1 cellular context compared by ENCODE assay signal in the genomic region with DNA sequence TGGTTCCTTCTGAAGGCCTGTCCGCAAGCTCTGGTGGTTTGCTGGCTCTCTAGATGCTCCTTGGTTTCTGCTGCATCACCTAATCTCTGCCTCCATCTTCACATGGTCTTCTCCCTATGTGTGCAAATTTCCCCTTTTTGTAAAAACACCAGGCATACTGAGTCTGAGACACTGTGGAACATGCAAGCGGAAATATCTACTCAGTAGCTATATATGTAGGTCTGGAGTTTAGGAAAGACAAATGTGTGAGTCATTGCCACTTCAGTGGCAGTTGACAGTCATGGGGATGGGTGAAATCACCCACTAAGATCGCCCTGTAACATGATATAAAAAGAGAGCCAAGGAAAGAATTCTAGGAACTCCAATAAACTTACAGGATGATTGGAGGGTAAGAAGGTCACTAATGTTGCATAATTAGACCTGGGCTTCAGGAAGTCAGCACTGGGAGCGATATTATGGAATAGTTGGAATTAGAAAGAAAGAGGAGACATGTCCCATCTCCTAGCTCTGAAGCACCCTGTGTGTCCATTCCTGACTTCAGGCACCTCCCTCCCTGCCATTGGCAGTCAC.
TF ChIP-seq lines count a peak whose summit lies in the region.

No MANE protein-coding gene starts in this region.

TF ChIP-seq in K562, 482 proteins besides CTCF, POLR2A, EP300 and RAD21 (continued from another document):
- TF ChIP-seq ETV5 (CRISPR knock-in tag; IDR thresholded peaks at IDR 0.05; ENCODE audit: low read depth): peak; percentile 50; the same call in 1 of the 2 replicates
- TF ChIP-seq, protein P1, sequence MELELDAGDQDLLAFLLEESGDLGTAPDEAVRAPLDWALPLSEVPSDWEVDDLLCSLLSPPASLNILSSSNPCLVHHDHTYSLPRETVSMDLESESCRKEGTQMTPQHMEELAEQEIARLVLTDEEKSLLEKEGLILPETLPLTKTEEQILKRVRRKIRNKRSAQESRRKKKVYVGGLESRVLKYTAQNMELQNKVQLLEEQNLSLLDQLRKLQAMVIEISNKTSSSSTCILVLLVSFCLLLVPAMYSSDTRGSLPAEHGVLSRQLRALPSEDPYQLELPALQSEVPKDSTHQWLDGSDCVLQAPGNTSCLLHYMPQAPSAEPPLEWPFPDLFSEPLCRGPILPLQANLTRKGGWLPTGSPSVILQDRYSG (tag; conservative IDR thresholded peaks at IDR 0.05; ENCODE audit: low read depth): 0 out of 2 replicates have a peak, but pooled peaks have one; percentile 29
- peak; percentile 69; the same call in 1 of the 2 replicates for TF ChIP-seq NFE2 (IDR thresholded peaks at IDR 0.05; ENCODE audit: low read depth)
- peak; percentile 60; the same call in 1 of the 2 replicates for TF ChIP-seq MTA3 (IDR thresholded peaks at IDR 0.05; ENCODE audit: borderline replicate concordance)
- TF ChIP-seq PCBP2 (IDR thresholded peaks at IDR 0.05; ENCODE audit: low read depth, low read length, poor library complexity, severe bottlenecking): no peak
- no peak for TF ChIP-seq MBD2 (IDR thresholded peaks at IDR 0.05; ENCODE audit: borderline replicate concordance, low read depth)
- peak; percentile 45; the same call in 1 of the 2 replicates for TF ChIP-seq NFATC3 (IDR thresholded peaks at IDR 0.05)
- TF ChIP-seq SMARCE1 (IDR thresholded peaks at IDR 0.05): peak; percentile 67; the same call in 1 of the 2 replicates
- TF ChIP-seq, protein P2, sequence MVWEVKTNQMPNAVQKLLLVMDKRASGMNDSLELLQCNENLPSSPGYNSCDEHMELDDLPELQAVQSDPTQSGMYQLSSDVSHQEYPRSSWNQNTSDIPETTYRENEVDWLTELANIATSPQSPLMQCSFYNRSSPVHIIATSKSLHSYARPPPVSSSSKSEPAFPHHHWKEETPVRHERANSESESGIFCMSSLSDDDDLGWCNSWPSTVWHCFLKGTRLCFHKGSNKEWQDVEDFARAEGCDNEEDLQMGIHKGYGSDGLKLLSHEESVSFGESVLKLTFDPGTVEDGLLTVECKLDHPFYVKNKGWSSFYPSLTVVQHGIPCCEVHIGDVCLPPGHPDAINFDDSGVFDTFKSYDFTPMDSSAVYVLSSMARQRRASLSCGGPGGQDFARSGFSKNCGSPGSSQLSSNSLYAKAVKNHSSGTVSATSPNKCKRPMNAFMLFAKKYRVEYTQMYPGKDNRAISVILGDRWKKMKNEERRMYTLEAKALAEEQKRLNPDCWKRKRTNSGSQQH (CRISPR knock-in tag; IDR thresholded peaks at IDR 0.05): no peak
- no peak for TF ChIP-seq RFX7 (CRISPR knock-in tag; IDR thresholded peaks at IDR 0.05)
- no peak for TF ChIP-seq BHLHE40 (IDR thresholded peaks at IDR 0.05; ENCODE audit: low read length)
- no peak for TF ChIP-seq ZNF184 (CRISPR knock-in tag; IDR thresholded peaks at IDR 0.05)
- TF ChIP-seq GATA2 (CRISPR knock-in tag; IDR thresholded peaks at IDR 0.05): peak; percentile 74
- TF ChIP-seq, protein P3, sequence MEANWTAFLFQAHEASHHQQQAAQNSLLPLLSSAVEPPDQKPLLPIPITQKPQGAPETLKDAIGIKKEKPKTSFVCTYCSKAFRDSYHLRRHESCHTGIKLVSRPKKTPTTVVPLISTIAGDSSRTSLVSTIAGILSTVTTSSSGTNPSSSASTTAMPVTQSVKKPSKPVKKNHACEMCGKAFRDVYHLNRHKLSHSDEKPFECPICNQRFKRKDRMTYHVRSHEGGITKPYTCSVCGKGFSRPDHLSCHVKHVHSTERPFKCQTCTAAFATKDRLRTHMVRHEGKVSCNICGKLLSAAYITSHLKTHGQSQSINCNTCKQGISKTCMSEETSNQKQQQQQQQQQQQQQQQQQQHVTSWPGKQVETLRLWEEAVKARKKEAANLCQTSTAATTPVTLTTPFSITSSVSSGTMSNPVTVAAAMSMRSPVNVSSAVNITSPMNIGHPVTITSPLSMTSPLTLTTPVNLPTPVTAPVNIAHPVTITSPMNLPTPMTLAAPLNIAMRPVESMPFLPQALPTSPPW (CRISPR knock-in tag; IDR thresholded peaks at IDR 0.05): peak; percentile 35; the same call in 1 of the 2 replicates
- TF ChIP-seq, protein P4, sequence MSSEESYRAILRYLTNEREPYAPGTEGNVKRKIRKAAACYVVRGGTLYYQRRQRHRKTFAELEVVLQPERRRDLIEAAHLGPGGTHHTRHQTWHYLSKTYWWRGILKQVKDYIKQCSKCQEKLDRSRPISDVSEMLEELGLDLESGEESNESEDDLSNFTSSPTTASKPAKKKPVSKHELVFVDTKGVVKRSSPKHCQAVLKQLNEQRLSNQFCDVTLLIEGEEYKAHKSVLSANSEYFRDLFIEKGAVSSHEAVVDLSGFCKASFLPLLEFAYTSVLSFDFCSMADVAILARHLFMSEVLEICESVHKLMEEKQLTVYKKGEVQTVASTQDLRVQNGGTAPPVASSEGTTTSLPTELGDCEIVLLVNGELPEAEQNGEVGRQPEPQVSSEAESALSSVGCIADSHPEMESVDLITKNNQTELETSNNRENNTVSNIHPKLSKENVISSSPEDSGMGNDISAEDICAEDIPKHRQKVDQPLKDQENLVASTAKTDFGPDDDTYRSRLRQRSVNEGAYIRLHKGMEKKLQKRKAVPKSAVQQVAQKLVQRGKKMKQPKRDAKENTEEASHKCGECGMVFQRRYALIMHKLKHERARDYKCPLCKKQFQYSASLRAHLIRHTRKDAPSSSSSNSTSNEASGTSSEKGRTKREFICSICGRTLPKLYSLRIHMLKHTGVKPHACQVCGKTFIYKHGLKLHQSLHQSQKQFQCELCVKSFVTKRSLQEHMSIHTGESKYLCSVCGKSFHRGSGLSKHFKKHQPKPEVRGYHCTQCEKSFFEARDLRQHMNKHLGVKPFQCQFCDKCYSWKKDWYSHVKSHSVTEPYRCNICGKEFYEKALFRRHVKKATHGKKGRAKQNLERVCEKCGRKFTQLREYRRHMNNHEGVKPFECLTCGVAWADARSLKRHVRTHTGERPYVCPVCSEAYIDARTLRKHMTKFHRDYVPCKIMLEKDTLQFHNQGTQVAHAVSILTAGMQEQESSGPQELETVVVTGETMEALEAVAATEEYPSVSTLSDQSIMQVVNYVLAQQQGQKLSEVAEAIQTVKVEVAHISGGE (CRISPR knock-in tag; IDR thresholded peaks at IDR 0.05): 0 out of 6 replicates have a peak, but pooled peaks of 1 of the 3 experiments have one; percentile 40
- TF ChIP-seq C11orf30 (IDR thresholded peaks at IDR 0.05; ENCODE audit: low read depth): peak; percentile 64; the same call in 1 of the 2 replicates
- TF ChIP-seq TEAD4 (IDR thresholded peaks at IDR 0.05; ENCODE audit: low read length): peak; percentile 24; the same call in 1 of the 2 replicates
- no peak for TF ChIP-seq TEAD4 (CRISPR knock-in tag; IDR thresholded peaks at IDR 0.05; ENCODE audit: borderline replicate concordance)
- peak; percentile 77; the same call in 1 of the 2 replicates for TF ChIP-seq SMARCA4 (IDR thresholded peaks at IDR 0.05)
- no peak; the same call in 1 of the 2 replicates for TF ChIP-seq ZKSCAN1 (IDR thresholded peaks at IDR 0.05; ENCODE audit: low read depth, low read length)
- TF ChIP-seq, protein P5, sequence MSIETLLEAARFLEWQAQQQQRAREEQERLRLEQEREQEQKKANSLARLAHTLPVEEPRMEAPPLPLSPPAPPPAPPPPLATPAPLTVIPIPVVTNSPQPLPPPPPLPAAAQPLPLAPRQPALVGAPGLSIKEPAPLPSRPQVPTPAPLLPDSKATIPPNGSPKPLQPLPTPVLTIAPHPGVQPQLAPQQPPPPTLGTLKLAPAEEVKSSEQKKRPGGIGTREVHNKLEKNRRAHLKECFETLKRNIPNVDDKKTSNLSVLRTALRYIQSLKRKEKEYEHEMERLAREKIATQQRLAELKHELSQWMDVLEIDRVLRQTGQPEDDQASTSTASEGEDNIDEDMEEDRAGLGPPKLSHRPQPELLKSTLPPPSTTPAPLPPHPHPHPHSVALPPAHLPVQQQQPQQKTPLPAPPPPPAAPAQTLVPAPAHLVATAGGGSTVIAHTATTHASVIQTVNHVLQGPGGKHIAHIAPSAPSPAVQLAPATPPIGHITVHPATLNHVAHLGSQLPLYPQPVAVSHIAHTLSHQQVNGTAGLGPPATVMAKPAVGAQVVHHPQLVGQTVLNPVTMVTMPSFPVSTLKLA (conservative IDR thresholded peaks at IDR 0.05): 0 out of 4 replicates have a peak, but pooled peaks of 1 of the 2 experiments have one; percentile 9
- TF ChIP-seq, protein P6, sequence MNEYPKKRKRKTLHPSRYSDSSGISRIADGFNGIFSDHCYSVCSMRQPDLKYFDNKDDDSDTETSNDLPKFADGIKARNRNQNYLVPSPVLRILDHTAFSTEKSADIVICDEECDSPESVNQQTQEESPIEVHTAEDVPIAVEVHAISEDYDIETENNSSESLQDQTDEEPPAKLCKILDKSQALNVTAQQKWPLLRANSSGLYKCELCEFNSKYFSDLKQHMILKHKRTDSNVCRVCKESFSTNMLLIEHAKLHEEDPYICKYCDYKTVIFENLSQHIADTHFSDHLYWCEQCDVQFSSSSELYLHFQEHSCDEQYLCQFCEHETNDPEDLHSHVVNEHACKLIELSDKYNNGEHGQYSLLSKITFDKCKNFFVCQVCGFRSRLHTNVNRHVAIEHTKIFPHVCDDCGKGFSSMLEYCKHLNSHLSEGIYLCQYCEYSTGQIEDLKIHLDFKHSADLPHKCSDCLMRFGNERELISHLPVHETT (CRISPR knock-in tag; conservative IDR thresholded peaks at IDR 0.05 in 1 of 2, IDR thresholded peaks at IDR 0.05 in 1 of 2): peak in 1 of 2 experiments; percentile 74; a peak in 2 of 4 replicates
- no peak for TF ChIP-seq ZNF3 (CRISPR knock-in tag; IDR thresholded peaks at IDR 0.05)
- TF ChIP-seq NR2C2 (CRISPR knock-in tag; IDR thresholded peaks at IDR 0.05): no peak
- peak; percentile 38; the same call in 1 of the 2 replicates for TF ChIP-seq NR2C2 (tag; IDR thresholded peaks at IDR 0.05)
- TF ChIP-seq, protein P7, sequence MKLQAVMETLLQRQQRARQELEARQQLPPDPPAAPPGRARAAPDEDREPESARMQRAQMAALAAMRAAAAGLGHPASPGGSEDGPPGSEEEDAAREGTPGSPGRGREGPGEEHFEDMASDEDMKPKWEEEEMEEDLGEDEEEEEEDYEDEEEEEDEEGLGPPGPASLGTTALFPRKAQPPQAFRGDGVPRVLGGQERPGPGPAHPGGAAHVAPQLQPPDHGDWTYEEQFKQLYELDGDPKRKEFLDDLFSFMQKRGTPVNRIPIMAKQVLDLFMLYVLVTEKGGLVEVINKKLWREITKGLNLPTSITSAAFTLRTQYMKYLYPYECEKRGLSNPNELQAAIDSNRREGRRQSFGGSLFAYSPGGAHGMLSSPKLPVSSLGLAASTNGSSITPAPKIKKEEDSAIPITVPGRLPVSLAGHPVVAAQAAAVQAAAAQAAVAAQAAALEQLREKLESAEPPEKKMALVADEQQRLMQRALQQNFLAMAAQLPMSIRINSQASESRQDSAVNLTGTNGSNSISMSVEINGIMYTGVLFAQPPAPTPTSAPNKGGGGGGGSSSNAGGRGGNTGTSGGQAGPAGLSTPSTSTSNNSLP (IDR thresholded peaks at IDR 0.05; ENCODE audit: borderline replicate concordance, low read depth, low read length): 0 out of 2 replicates have a peak, but pooled peaks have one; percentile 38
- peak; percentile 66; the same call in 1 of the 2 replicates for TF ChIP-seq ATF7 (IDR thresholded peaks at IDR 0.05)
- TF ChIP-seq TBL1XR1 (IDR thresholded peaks at IDR 0.05; ENCODE audit: low read length in 2 of 2): 0 out of 4 replicates have a peak, but pooled peaks of 1 of the 2 experiments have one; percentile 26
- peak; percentile 67 for TF ChIP-seq MAFG (tag; conservative IDR thresholded peaks at IDR 0.05)
- peak; percentile 38; the same call in 1 of the 2 replicates for TF ChIP-seq L3MBTL2 (IDR thresholded peaks at IDR 0.05)
- peak; percentile 75; the same call in 1 of the 2 replicates for TF ChIP-seq LCOR (CRISPR knock-in tag; IDR thresholded peaks at IDR 0.05)
- TF ChIP-seq, protein P8, sequence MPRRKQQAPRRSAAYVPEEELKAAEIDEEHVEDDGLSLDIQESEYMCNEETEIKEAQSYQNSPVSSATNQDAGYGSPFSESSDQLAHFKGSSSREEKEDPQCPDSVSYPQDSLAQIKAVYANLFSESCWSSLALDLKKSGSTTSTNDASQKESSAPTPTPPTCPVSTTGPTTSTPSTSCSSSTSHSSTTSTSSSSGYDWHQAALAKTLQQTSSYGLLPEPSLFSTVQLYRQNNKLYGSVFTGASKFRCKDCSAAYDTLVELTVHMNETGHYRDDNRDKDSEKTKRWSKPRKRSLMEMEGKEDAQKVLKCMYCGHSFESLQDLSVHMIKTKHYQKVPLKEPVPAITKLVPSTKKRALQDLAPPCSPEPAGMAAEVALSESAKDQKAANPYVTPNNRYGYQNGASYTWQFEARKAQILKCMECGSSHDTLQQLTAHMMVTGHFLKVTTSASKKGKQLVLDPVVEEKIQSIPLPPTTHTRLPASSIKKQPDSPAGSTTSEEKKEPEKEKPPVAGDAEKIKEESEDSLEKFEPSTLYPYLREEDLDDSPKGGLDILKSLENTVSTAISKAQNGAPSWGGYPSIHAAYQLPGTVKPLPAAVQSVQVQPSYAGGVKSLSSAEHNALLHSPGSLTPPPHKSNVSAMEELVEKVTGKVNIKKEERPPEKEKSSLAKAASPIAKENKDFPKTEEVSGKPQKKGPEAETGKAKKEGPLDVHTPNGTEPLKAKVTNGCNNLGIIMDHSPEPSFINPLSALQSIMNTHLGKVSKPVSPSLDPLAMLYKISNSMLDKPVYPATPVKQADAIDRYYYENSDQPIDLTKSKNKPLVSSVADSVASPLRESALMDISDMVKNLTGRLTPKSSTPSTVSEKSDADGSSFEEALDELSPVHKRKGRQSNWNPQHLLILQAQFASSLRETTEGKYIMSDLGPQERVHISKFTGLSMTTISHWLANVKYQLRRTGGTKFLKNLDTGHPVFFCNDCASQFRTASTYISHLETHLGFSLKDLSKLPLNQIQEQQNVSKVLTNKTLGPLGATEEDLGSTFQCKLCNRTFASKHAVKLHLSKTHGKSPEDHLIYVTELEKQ (CRISPR knock-in tag; IDR thresholded peaks at IDR 0.05): no peak
- TF ChIP-seq ZNF175 (CRISPR knock-in tag; IDR thresholded peaks at IDR 0.05; ENCODE audit: low read depth): 0 out of 2 replicates have a peak, but pooled peaks have one; percentile 42
- TF ChIP-seq DMBX1 (CRISPR knock-in tag; IDR thresholded peaks at IDR 0.05; ENCODE audit: borderline replicate concordance): no peak
- no peak for TF ChIP-seq ZNF445 (CRISPR knock-in tag; IDR thresholded peaks at IDR 0.05; ENCODE audit: low read depth)
